In the genomic region with DNA sequence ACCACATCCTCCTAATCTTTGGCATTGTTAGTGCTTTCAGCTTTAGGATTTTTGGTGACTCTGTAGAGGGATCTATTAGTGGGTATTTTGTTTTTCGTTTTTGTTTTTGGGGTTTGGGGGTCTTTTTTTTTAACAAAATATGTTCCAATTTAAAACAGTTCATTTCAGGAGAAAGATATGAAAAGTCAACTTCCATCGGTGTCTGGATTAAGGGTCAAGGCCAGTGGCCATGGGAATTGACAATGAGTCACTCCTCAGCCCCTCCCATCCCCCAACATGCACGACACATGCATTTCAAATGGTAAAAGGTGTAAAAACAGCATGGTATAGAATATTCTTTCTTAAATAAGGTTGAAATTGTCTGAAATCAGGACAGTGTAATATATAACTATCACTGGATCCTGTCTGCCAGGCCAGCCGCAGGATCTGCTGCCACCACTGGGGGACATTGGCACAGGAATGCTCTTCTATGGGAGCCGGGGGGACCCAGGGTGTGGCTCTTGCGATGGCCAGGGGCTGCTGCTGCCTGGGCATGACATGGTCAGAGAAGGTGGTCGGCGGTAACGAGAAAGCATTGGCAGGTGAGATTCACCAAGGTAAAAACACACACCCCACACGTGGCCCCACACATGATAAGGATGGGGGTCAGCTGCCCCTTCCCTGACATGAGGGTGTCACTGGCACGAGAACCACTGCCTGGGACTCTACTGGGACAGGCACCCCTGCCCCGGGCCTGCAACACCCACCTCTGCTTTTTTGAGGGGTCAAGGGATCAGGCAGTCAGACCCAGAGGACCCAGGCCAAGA, we compare ENCODE assay signal across 14 cellular contexts.
DNase-seq lines count a peak whose midpoint lies in the region; ATAC-seq and TF ChIP-seq lines count a peak whose summit lies in the region.
"Had no signal": no experiment of that assay in that cellular context is flagged by ENCODE, and none has a peak within 500 bp of the region (broad histone marks: within the 10 kb centered on the region; RNA-seq: fewer than 3 reads in every experiment).

No MANE protein-coding gene starts in this region.

- H3K9me3 Mint-ChIP-seq in H9 (no peaks in the 10 kb centered on the region), endothelial cell (ENCODE audit: unreplicated experiment) (no peaks in the 10 kb centered on the region)
- H3K9me3 Mint-ChIP-seq in stimulated activated naive B cell treated with anti-CD40 and anti-IgM and Interleukin-4, amounts not matched to agents 10 μg/mL and 1 μg/mL and 100 μg/mL, for 72 hours, result no peaks in the 10 kb centered on the region
- H3K9me3 Mint-ChIP-seq: activated CD4-positive, alpha-beta T cell treated with anti-CD3 and anti-CD28 coated beads, Interleukin-2, amount 10 ng/mL, durations not matched to agents 7 days and 5 days; CD4-positive, CD25-positive, alpha-beta regulatory T cell had no signal

- H3K79me1 ChIP-seq in H9 (ENCODE audit: insufficient read depth, low read depth, low read length, poor library complexity, severe bottlenecking), result no peaks in the 10 kb centered on the region

- no peak overlapping the region for H3K56ac ChIP-seq in H9 (ENCODE audit: insufficient read length, low read depth, low read length)

- no peaks in the 10 kb centered on the region for H3K4me1 ChIP-seq in H9 (ENCODE audit: insufficient read depth, low read length)
- H3K4me1 ChIP-seq in smooth muscle cell (ENCODE audit: low read depth), result no peaks in the 10 kb centered on the region

- H3K9ac ChIP-seq in H9 (ENCODE audit: extremely low read depth, insufficient read length, low read length) (no peak overlapping the region), smooth muscle cell (ENCODE audit: low read depth) (no peak overlapping the region)

- H2BK5ac ChIP-seq in H9 (ENCODE audit: insufficient read length, low read length), result no peak overlapping the region

- TF ChIP-seq CTCF in H9 (conservative IDR thresholded peaks at IDR 0.05) (peak; percentile 37), VCaP (conservative IDR thresholded peaks at IDR 0.05) (peak; percentile 31), fibroblast of the aortic adventitia (IDR thresholded peaks at IDR 0.05; ENCODE audit: insufficient read depth, low read length) (peak; percentile 3), smooth muscle cell (IDR thresholded peaks at IDR 0.05; ENCODE audit: borderline replicate concordance, insufficient read depth, poor library complexity, severe bottlenecking) (peak; percentile 1), endothelial cell (IDR thresholded peaks at IDR 0.05; ENCODE audit: unreplicated experiment) (no peak)

- WGBS in H9 (ENCODE audit: extremely low coverage, insufficient read length, low lambda C conversion rate), result no CpG with 5 or more reads among the region's 12 CpGs
- WGBS in smooth muscle cell (ENCODE audit: low lambda C conversion rate), result 84% methylated on average over 12 of the region's 12 CpGs

- no peaks in the 10 kb centered on the region; a peak in 1 of 7 replicates for H3K36me3 Mint-ChIP-seq in H9 (ENCODE audit: insufficient read depth in 1 of 3, low read depth in 3 of 3)
- peaks cover 2 to 3% of the 10 kb centered on the region in 2 donors for H3K36me3 Mint-ChIP-seq in stimulated activated naive B cell treated with anti-CD40 and anti-IgM and Interleukin-4, amounts not matched to agents 10 μg/mL and 1 μg/mL and 100 μg/mL, for 72 hours
- H3K36me3 Mint-ChIP-seq in endothelial cell (ENCODE audit: low read depth, unreplicated experiment), result no peaks in the 10 kb centered on the region
- H3K36me3 Mint-ChIP-seq: CD4-positive, CD25-positive, alpha-beta regulatory T cell had no signal

- H3K14ac ChIP-seq in H9 (ENCODE audit: insufficient read depth, low read length), result no peak overlapping the region

- H2AFZ ChIP-seq in H9 (ENCODE audit: low read length) (no peak overlapping the region), smooth muscle cell (ENCODE audit: low read depth) (no peak overlapping the region)

- no peak overlapping the region for H3K27ac Mint-ChIP-seq in H9
- no peak overlapping the region for H3K27ac Mint-ChIP-seq in stimulated activated naive B cell treated with anti-CD40 and anti-IgM and Interleukin-4, amounts not matched to agents 10 μg/mL and 1 μg/mL and 100 μg/mL, for 72 hours
- H3K27ac Mint-ChIP-seq in endothelial cell (ENCODE audit: unreplicated experiment), result no peak overlapping the region
- H3K27ac Mint-ChIP-seq: activated CD4-positive, alpha-beta T cell treated with anti-CD3 and anti-CD28 coated beads, Interleukin-2, amount 10 ng/mL, durations not matched to agents 7 days and 5 days had no signal

- no peak overlapping the region for H2BK20ac ChIP-seq in H9 (ENCODE audit: low read depth, low read length, poor library complexity, severe bottlenecking)

- H3K9me3 ChIP-seq in H9 (ENCODE audit: control insufficient read depth, low read depth, low read length) (no peaks in the 10 kb centered on the region), smooth muscle cell (replicated peaks; ENCODE audit: low read depth) (no peaks in the 10 kb centered on the region)

- no peak overlapping the region for H3K27ac ChIP-seq in H9 (ENCODE audit: insufficient read length, low read depth, low read length)
- H3K27ac ChIP-seq in VCaP, result no peak overlapping the region
- H3K27ac ChIP-seq in smooth muscle cell (ENCODE audit: low read depth), result no peak overlapping the region
- H3K27ac ChIP-seq: epithelial cell of prostate had no signal

- H3K79me2 ChIP-seq in H9 (ENCODE audit: insufficient read depth, low read length) (no peaks in the 10 kb centered on the region), smooth muscle cell (ENCODE audit: low read depth) (no peaks in the 10 kb centered on the region)

- H3K4me1 Mint-ChIP-seq in H9 (0 out of 4 replicates have a peak, but pooled peaks cover 0 to 2% of the 10 kb centered on the region in 2 experiments), endothelial cell (ENCODE audit: unreplicated experiment) (no peaks in the 10 kb centered on the region)
- H3K4me1 Mint-ChIP-seq in stimulated activated naive B cell treated with anti-CD40 and anti-IgM and Interleukin-4, amounts not matched to agents 10 μg/mL and 1 μg/mL and 100 μg/mL, for 72 hours, result peaks cover 3 to 6% of the 10 kb centered on the region in 2 donors

- H2AK5ac ChIP-seq in H9 (ENCODE audit: insufficient read length, low read length), result no peak overlapping the region

- no peak overlapping the region for H2BK12ac ChIP-seq in H9 (ENCODE audit: insufficient read length, low read depth, low read length)

- H3K27me3 ChIP-seq in H9 (ENCODE audit: insufficient read depth, low read length), result no peaks in the 10 kb centered on the region
- no peaks in the 10 kb centered on the region for H3K27me3 ChIP-seq in smooth muscle cell (ENCODE audit: low read depth)

- H2BK120ac ChIP-seq in H9 (ENCODE audit: low read depth, low read length, poor library complexity, severe bottlenecking), result no peak overlapping the region

- no peak overlapping the region for H3K23ac ChIP-seq in H9 (ENCODE audit: insufficient read length, low read depth, low read length)

- H4K20me1 ChIP-seq in H9 (ENCODE audit: control insufficient read depth, insufficient read depth, insufficient read length) (no peaks in the 10 kb centered on the region), smooth muscle cell (ENCODE audit: low read depth) (no peaks in the 10 kb centered on the region)

- H3K4me3 Mint-ChIP-seq in H9 (no peak overlapping the region), endothelial cell (ENCODE audit: unreplicated experiment) (no peak overlapping the region)
- no peak overlapping the region for H3K4me3 Mint-ChIP-seq in stimulated activated naive B cell treated with anti-CD40 and anti-IgM and Interleukin-4, amounts not matched to agents 10 μg/mL and 1 μg/mL and 100 μg/mL, for 72 hours
- H3K4me3 Mint-ChIP-seq: activated CD4-positive, alpha-beta T cell treated with anti-CD3 and anti-CD28 coated beads, Interleukin-2, amount 10 ng/mL, durations not matched to agents 7 days and 5 days had no signal

- DNase-seq in H9, result no peak
- no peak for DNase-seq in fibroblast of the aortic adventitia (ENCODE audit: low read depth)
- no peak for DNase-seq in smooth muscle cell (lab: John Stamatoyannopoulos, UW; ENCODE audit: unreplicated experiment)
- DNase-seq in stimulated activated naive B cell treated with anti-CD40 and anti-IgM and Interleukin-4, amounts not matched to agents 10 μg/mL and 1 μg/mL and 100 μg/mL, for 72 hours, result no peak
- no peak for DNase-seq in endothelial cell (ENCODE audit: low spot score)
- DNase-seq in foreskin melanocyte, result no peak
- DNase-seq: activated CD4-positive, alpha-beta T cell treated with anti-CD3 and anti-CD28 coated beads, Interleukin-2, amount 10 ng/mL, durations not matched to agents 7 days and 5 days; activated gamma-delta T cell treated with Interleukin-2 at 50 U/mL for 16 hours; amygdala; CD4-positive, CD25-positive, alpha-beta regulatory T cell; NCI-H1092 treated with DMSO at 0.1 percent for 48 hours; NCI-H774 had no signal

- H3K36me3 ChIP-seq in smooth muscle cell (ENCODE audit: low read depth), result no peaks in the 10 kb centered on the region

- no peaks in the 10 kb centered on the region for H3F3A ChIP-seq in smooth muscle cell (ENCODE audit: low read depth)

- no peak overlapping the region for H3K4me3 ChIP-seq in fibroblast of the aortic adventitia (ENCODE audit: low read depth, low read length)
- H3K4me3 ChIP-seq in smooth muscle cell, result no peak overlapping the region

- H2BK15ac ChIP-seq in H9 (ENCODE audit: low read depth, low read length), result no peak overlapping the region

- no peak overlapping the region for H3K18ac ChIP-seq in H9 (ENCODE audit: insufficient read length, low read depth, low read length)

- H4K8ac ChIP-seq in H9 (replicated peaks; ENCODE audit: insufficient read length, low read depth, low read length), result no peak overlapping the region

- H3K27me3 Mint-ChIP-seq in H9 (ENCODE audit: low read depth), result no peaks in the 10 kb centered on the region; the same call in 1 of the 2 replicates
- H3K27me3 Mint-ChIP-seq in stimulated activated naive B cell treated with anti-CD40 and anti-IgM and Interleukin-4, amounts not matched to agents 10 μg/mL and 1 μg/mL and 100 μg/mL, for 72 hours, result peaks cover 20 to 31% of the 10 kb centered on the region in 2 donors
- peaks cover 4% of the 10 kb centered on the region for H3K27me3 Mint-ChIP-seq in endothelial cell (ENCODE audit: unreplicated experiment)

- no peak overlapping the region for H3T11ph ChIP-seq in H9 (ENCODE audit: low read length)

- no peak overlapping the region for H3K4ac ChIP-seq in H9 (ENCODE audit: low read depth, low read length)

- no peaks in the 10 kb centered on the region for H3K23me2 ChIP-seq in H9 (ENCODE audit: insufficient read length, low read depth, low read length, poor library complexity, severe bottlenecking)

- H4K5ac ChIP-seq in H9 (ENCODE audit: insufficient read length, low read depth, low read length), result no peak overlapping the region

- no peak overlapping the region for H3K4me2 ChIP-seq in H9 (ENCODE audit: insufficient read depth, insufficient read length, low read length)
- H3K4me2 ChIP-seq in smooth muscle cell, result no peak overlapping the region

- ATAC-seq in stimulated activated naive B cell treated with anti-CD40 and anti-IgM and Interleukin-4, amounts not matched to agents 10 μg/mL and 1 μg/mL and 100 μg/mL, for 72 hours (replicated peaks), result no peak

- H4K91ac ChIP-seq in H9 (ENCODE audit: insufficient read length, low read depth, low read length), result no peak overlapping the region
